ENCODE assay signal across 8 cellular contexts in genomic region chr22:43388420-43388851, GRCh38. TPM values are rescaled to one million over a fixed set of nuclear protein-coding genes. Genes with fewer than 3 reads are reported as not detected.
DNase-seq lines count a peak whose midpoint lies in the region; ATAC-seq and TF ChIP-seq lines count a peak whose summit lies in the region.

No MANE protein-coding gene starts in this region.

- H3K27me3 Mint-ChIP-seq in type B pancreatic cell, result peaks cover 35% of the 10 kb centered on the region

- no peak for TF ChIP-seq POLR2A in gastroesophageal sphincter (IDR thresholded peaks at IDR 0.05)

- no peaks in the 10 kb centered on the region for H3K4me1 ChIP-seq in SJSA1 (replicated peaks)
- H3K4me1 ChIP-seq in gastroesophageal sphincter, result peaks cover 0 to 17% (median 5%) of the 10 kb centered on the region in 3 donors
- H3K4me1 ChIP-seq in parathyroid adenoma, result peaks cover 3% of the 10 kb centered on the region

- H3K36me3 ChIP-seq in SJSA1 (no peaks in the 10 kb centered on the region), gastroesophageal sphincter (no peaks in the 10 kb centered on the region), parathyroid adenoma (ENCODE audit: control insufficient read depth, insufficient read depth, low read length) (no peaks in the 10 kb centered on the region)

- no peaks in the 10 kb centered on the region for H3K79me2 ChIP-seq in parathyroid adenoma

- no peaks in the 10 kb centered on the region for H3K9me3 Mint-ChIP-seq in type B pancreatic cell

- H3K4me2 ChIP-seq in parathyroid adenoma (ENCODE audit: low read length), result no peak overlapping the region

- ATAC-seq in gastroesophageal sphincter (peak; percentile 51), GM19395 (IDR thresholded peaks at IDR 0.05; ENCODE audit: unreplicated experiment) (no peak)

- H3K9me3 ChIP-seq in SJSA1 (replicated peaks) (peaks cover 3% of the 10 kb centered on the region; the same call in 1 of the 2 replicates), gastroesophageal sphincter (no peaks in the 10 kb centered on the region), parathyroid adenoma (ENCODE audit: control insufficient read depth, low read length) (no peaks in the 10 kb centered on the region)

- H3K27ac ChIP-seq in SJSA1 (no peak overlapping the region), gastroesophageal sphincter (no peak overlapping the region), parathyroid adenoma (no peak overlapping the region)

- DNase-seq in DMS79 (lab: John Stamatoyannopoulos, UW) (peak; percentile 19), LNCaP clone FGC (ENCODE audit: low read depth) (peak; percentile 4), SJSA1 (ENCODE audit: low read depth in 1 of 2, low spot score in 2 of 2) (peak; percentile 53 to 76), type B pancreatic cell (ENCODE audit: extremely low spot score, unreplicated experiment) (peak; percentile 89)
- peak; percentile 91 for DNase-seq in activated effector memory CD4-positive, alpha-beta T cell treated with anti-CD3 and anti-CD28 coated beads, Interleukin-2, amount 50 U/mL, for 16 hours

- H3K4me1 Mint-ChIP-seq in type B pancreatic cell (ENCODE audit: unreplicated experiment), result peaks cover 5% of the 10 kb centered on the region

- H3K36me3 Mint-ChIP-seq in type B pancreatic cell, result no peaks in the 10 kb centered on the region

- TF ChIP-seq CTCF in LNCaP clone FGC (IDR thresholded peaks at IDR 0.05; ENCODE audit: control insufficient read depth, extremely low read depth, insufficient read depth) (peak; percentile 98), gastroesophageal sphincter (IDR thresholded peaks at IDR 0.05) (peak in 3 of 4 experiments; percentile 87 to 98 (median 90)), parathyroid adenoma (IDR thresholded peaks at IDR 0.05) (peak; percentile 88), type B pancreatic cell (conservative IDR thresholded peaks at IDR 0.05) (peak; percentile 98)

- no peak overlapping the region for H3K9ac ChIP-seq in parathyroid adenoma

- H2AFZ ChIP-seq in parathyroid adenoma, result no peak overlapping the region

- H3K27me3 ChIP-seq in SJSA1 (replicated peaks), result peaks cover 23% of the 10 kb centered on the region
- H3K27me3 ChIP-seq in gastroesophageal sphincter, result peaks cover 33% of the 10 kb centered on the region
- no peaks in the 10 kb centered on the region for H3K27me3 ChIP-seq in parathyroid adenoma (ENCODE audit: control insufficient read depth, insufficient read depth, low read length)

- H3K4me3 Mint-ChIP-seq in type B pancreatic cell, result no peak overlapping the region

- H3K4me3 ChIP-seq in LNCaP clone FGC (ENCODE audit: low read depth, low read length), result no peak overlapping the region
- H3K4me3 ChIP-seq in SJSA1, result no peak overlapping the region
- H3K4me3 ChIP-seq in gastroesophageal sphincter, result no peak overlapping the region
- H3K4me3 ChIP-seq in parathyroid adenoma (ENCODE audit: low read depth, low read length), result no peak overlapping the region

- no peak for TF ChIP-seq EP300 in gastroesophageal sphincter (IDR thresholded peaks at IDR 0.05)

- no peak overlapping the region for H3K27ac Mint-ChIP-seq in type B pancreatic cell

- WGBS in gastroesophageal sphincter (ENCODE audit: low coverage in 1 of 2), 2 donors, result no CpG with 5 or more reads among the region's 17 CpGs

RNA-seq across cellular contexts. Expression of gene MPPED1, which starts 23.4 kb away (rescaled TPM):
- not detected in 2 replicates for total RNA-seq in SJSA1 (2014; rRNA removed; shearing (Covaris generic))
- total RNA-seq in gastroesophageal sphincter, result under 1 TPM in 1 of 4 donors, not detected in 3; 0.13 TPM
- total RNA-seq in type B pancreatic cell (ENCODE audit: low replicate concordance), result 0.83 and 1.2 TPM in 2 replicates

RNA-seq across cellular contexts. Expression of gene SCUBE1, which starts 45.3 kb away (rescaled TPM):
- not detected in 2 replicates for total RNA-seq in SJSA1 (2014; rRNA removed; shearing (Covaris generic))
- 100 to 1,000 TPM in 2 of 4 donors, 10 to 100 TPM in 2; 37.3 to 107 (median 75.9) TPM for total RNA-seq in gastroesophageal sphincter
- total RNA-seq in type B pancreatic cell (ENCODE audit: low replicate concordance), result 1.8 and 42.8 TPM in 2 replicates

Comparison
In these comparisons a context has a peak if more than half of its experiments do, and no peak if none do; other contexts are left out.
1. DNase-seq: peak in every context shown above with its lines; median percentile 91 in activated effector memory CD4-positive, alpha-beta T cell treated with anti-CD3 and anti-CD28 coated beads, Interleukin-2, amount 50 U/mL, for 16 hours; 89 in type B pancreatic cell; 64 in SJSA1; 19 in DMS79; 4 in LNCaP clone FGC.